8 cellular contexts compared by ENCODE assay signal in genomic region chr2:8803658-8804379, GRCh38. TPM values are rescaled to one million over a fixed set of nuclear protein-coding genes. Genes with fewer than 3 reads are reported as not detected.
DNase-seq lines count a peak whose midpoint lies in the region; ATAC-seq, FAIRE-seq and TF ChIP-seq lines count a peak whose summit lies in the region.

No MANE protein-coding gene starts in this region.

- H3K27me3 ChIP-seq in cardiac muscle cell: no peaks in the 10 kb centered on the region
- H3K27me3 ChIP-seq in right atrium auricular region: no peaks in the 10 kb centered on the region

- H3K27ac Mint-ChIP-seq in activated naive CD8-positive, alpha-beta T cell treated with anti-CD3 and anti-CD28 coated beads for 36 hours: peak overlapping the region; percentile 55

- peaks cover 17% of the 10 kb centered on the region for H3K4me1 Mint-ChIP-seq in activated naive CD8-positive, alpha-beta T cell treated with anti-CD3 and anti-CD28 coated beads for 36 hours

- no peak overlapping the region for H3K4me3 ChIP-seq in cardiac muscle cell
- no peak overlapping the region for H3K4me3 ChIP-seq in right atrium auricular region

- peaks cover 61% of the 10 kb centered on the region for H3K4me1 ChIP-seq in cardiac muscle cell (ENCODE audit: low read depth)
- peaks cover 0 to 31% of the 10 kb centered on the region in 2 donors for H3K4me1 ChIP-seq in right atrium auricular region

- H3K36me3 ChIP-seq in cardiac muscle cell: no peaks in the 10 kb centered on the region
- H3K36me3 ChIP-seq in right atrium auricular region: peaks cover 35% of the 10 kb centered on the region

- DNase-seq in cardiac muscle cell (ENCODE audit: low read depth in 1 of 2, low spot score in 1 of 2) (peak; percentile 20 to 89), right atrium auricular region (ENCODE audit: low spot score) (no peak), NCI-H146 (lab: John Stamatoyannopoulos, UW) (peak; percentile 64), kidney tubule cell (ENCODE audit: low spot score) (peak; percentile 95), urothelium cell line (ENCODE audit: low spot score) (peak; percentile 90), NCI-H2227 (lab: John Stamatoyannopoulos, UW; ENCODE audit: unreplicated experiment) (no peak)
- DNase-seq in activated naive CD8-positive, alpha-beta T cell treated with anti-CD3 and anti-CD28 coated beads for 36 hours: peak; percentile 48

- H3K27me3 Mint-ChIP-seq in activated naive CD8-positive, alpha-beta T cell treated with anti-CD3 and anti-CD28 coated beads for 36 hours: no peaks in the 10 kb centered on the region

- no peak overlapping the region for H3K4me3 Mint-ChIP-seq in activated naive CD8-positive, alpha-beta T cell treated with anti-CD3 and anti-CD28 coated beads for 36 hours

- H3K36me3 Mint-ChIP-seq in activated naive CD8-positive, alpha-beta T cell treated with anti-CD3 and anti-CD28 coated beads for 36 hours: peaks cover 41% of the 10 kb centered on the region

- H3K27ac ChIP-seq in cardiac muscle cell: peak overlapping the region; percentile 88
- no peak overlapping the region for H3K27ac ChIP-seq in right atrium auricular region

- TF ChIP-seq CTCF in cardiac muscle cell (IDR thresholded peaks at IDR 0.05; ENCODE audit: low read depth, low read length) (no peak), right atrium auricular region (IDR thresholded peaks at IDR 0.05) (no peak)

- ATAC-seq in HG02610 (IDR thresholded peaks at IDR 0.05; ENCODE audit: unreplicated experiment): peak; percentile 99

- no peak for FAIRE-seq in urothelium cell line (lab: Jason Lieb, UNC)

- H3K9me3 Mint-ChIP-seq in activated naive CD8-positive, alpha-beta T cell treated with anti-CD3 and anti-CD28 coated beads for 36 hours: no peaks in the 10 kb centered on the region

- no peaks in the 10 kb centered on the region for H3K9me3 ChIP-seq in cardiac muscle cell (ENCODE audit: low read depth)
- no peaks in the 10 kb centered on the region for H3K9me3 ChIP-seq in right atrium auricular region

RNA-seq across cellular contexts. Expression of gene KIDINS220, which starts 33.6 kb away (rescaled TPM):
- total RNA-seq in cardiac muscle cell: 69.8 and 127 TPM in 2 replicates
- polyA plus RNA-seq in cardiac muscle cell: 43.0 and 69.7 TPM in 2 replicates
- total RNA-seq in right atrium auricular region: 10 to 100 TPM; 36.1 to 49.9 TPM
- 10 to 100 TPM; 22.3 to 22.8 TPM for total RNA-seq in activated naive CD8-positive, alpha-beta T cell treated with anti-CD3 and anti-CD28 coated beads for 36 hours

Comparison
In these comparisons a context has a peak if more than half of its experiments do, and no peak if none do; other contexts are left out.
1. DNase-seq: peak in cardiac muscle cell (2 of 2), NCI-H146 (single experiment), activated naive CD8-positive, alpha-beta T cell treated with anti-CD3 and anti-CD28 coated beads for 36 hours (single experiment), kidney tubule cell (single experiment) and urothelium cell line (single experiment); none in right atrium auricular region (single experiment) and NCI-H2227 (single experiment).